In genomic region chr3:36837089-36837488, GRCh38 we compare ENCODE assay signal across 1 cellular context.
TF ChIP-seq lines count a peak whose summit lies in the region.

No MANE protein-coding gene starts in this region.

TF ChIP-seq in IMR-90, 13 proteins besides CTCF, POLR2A, EP300 and RAD21 (continued from another document):
- TF ChIP-seq, protein P1, sequence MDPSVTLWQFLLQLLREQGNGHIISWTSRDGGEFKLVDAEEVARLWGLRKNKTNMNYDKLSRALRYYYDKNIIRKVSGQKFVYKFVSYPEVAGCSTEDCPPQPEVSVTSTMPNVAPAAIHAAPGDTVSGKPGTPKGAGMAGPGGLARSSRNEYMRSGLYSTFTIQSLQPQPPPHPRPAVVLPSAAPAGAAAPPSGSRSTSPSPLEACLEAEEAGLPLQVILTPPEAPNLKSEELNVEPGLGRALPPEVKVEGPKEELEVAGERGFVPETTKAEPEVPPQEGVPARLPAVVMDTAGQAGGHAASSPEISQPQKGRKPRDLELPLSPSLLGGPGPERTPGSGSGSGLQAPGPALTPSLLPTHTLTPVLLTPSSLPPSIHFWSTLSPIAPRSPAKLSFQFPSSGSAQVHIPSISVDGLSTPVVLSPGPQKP (IDR thresholded peaks at IDR 0.05; ENCODE audit: borderline replicate concordance, low read depth, low read length): no peak
- TF ChIP-seq CHD1 (IDR thresholded peaks at IDR 0.05; ENCODE audit: low read depth, low read length) (no peak), RFX5 (IDR thresholded peaks at IDR 0.05; ENCODE audit: low read depth, low read length) (no peak), MAFK (IDR thresholded peaks at IDR 0.05; ENCODE audit: low read depth, low read length) (no peak), CEBPB (IDR thresholded peaks at IDR 0.05; ENCODE audit: low read depth, low read length) (no peak), USF2 (IDR thresholded peaks at IDR 0.05; ENCODE audit: low read depth, low read length) (no peak), MXI1 (IDR thresholded peaks at IDR 0.05; ENCODE audit: borderline replicate concordance, low read depth, low read length) (no peak)
